ENCODE assay signal across 1 cellular context in genomic region chr5:179697993-179698934, GRCh38.
TF ChIP-seq lines count a peak whose summit lies in the region.

No MANE protein-coding gene starts in this region.

TF ChIP-seq in HEK293, 187 proteins besides CTCF, POLR2A, EP300 and RAD21 (continued from another document and continues in another):
- TF ChIP-seq BCL11B (tag by site-specific recombination; IDR thresholded peaks at IDR 0.05; ENCODE audit: low read depth) (no peak), ZNF785 (tag by site-specific recombination; IDR thresholded peaks at IDR 0.05) (no peak), ZSCAN23 (tag by site-specific recombination; IDR thresholded peaks at IDR 0.05) (no peak), SP7 (tag by site-specific recombination; IDR thresholded peaks at IDR 0.05) (peak; percentile 74; the same call in 1 of the 2 replicates), ZNF473 (tag by site-specific recombination; IDR thresholded peaks at IDR 0.05) (no peak), ZNF274 (IDR thresholded peaks at IDR 0.05; ENCODE audit: low read length) (no peak), ZNF274 (tag by site-specific recombination; IDR thresholded peaks at IDR 0.05; ENCODE audit: borderline replicate concordance) (no peak), ZNF391 (tag by site-specific recombination; IDR thresholded peaks at IDR 0.05; ENCODE audit: borderline replicate concordance, low read depth) (peak; percentile 82; the same call in 1 of the 2 replicates), REST (tag by site-specific recombination; IDR thresholded peaks at IDR 0.05) (no peak), MYNN (tag by site-specific recombination; IDR thresholded peaks at IDR 0.05; ENCODE audit: borderline replicate concordance) (no peak), ZNF366 (tag by site-specific recombination; conservative IDR thresholded peaks at IDR 0.05) (no peak), ZNF521 (tag by site-specific recombination; IDR thresholded peaks at IDR 0.05) (no peak), ZBTB8A (tag by site-specific recombination; IDR thresholded peaks at IDR 0.05) (peak; percentile 100), ZNF514 (tag by site-specific recombination; IDR thresholded peaks at IDR 0.05) (no peak), HOXD13 (CRISPR knock-in tag; IDR thresholded peaks at IDR 0.05; ENCODE audit: borderline replicate concordance) (no peak), ZNF211 (tag by site-specific recombination; IDR thresholded peaks at IDR 0.05; ENCODE audit: low read depth) (no peak), ZNF404 (tag by site-specific recombination; IDR thresholded peaks at IDR 0.05) (no peak), AEBP2 (tag by site-specific recombination; IDR thresholded peaks at IDR 0.05; ENCODE audit: borderline replicate concordance) (no peak), KLF16 (tag by site-specific recombination; IDR thresholded peaks at IDR 0.05) (no peak), ZNF138 (tag by site-specific recombination; IDR thresholded peaks at IDR 0.05; ENCODE audit: borderline replicate concordance) (no peak), ZNF2 (tag by site-specific recombination; IDR thresholded peaks at IDR 0.05) (peak; percentile 90), ZNF792 (tag by site-specific recombination; IDR thresholded peaks at IDR 0.05) (no peak), ZSCAN16 (tag by site-specific recombination; IDR thresholded peaks at IDR 0.05) (peak; percentile 65; the same call in 1 of the 2 replicates), ZNF670 (tag by site-specific recombination; IDR thresholded peaks at IDR 0.05; ENCODE audit: low read depth) (no peak), ZBTB10 (tag by site-specific recombination; IDR thresholded peaks at IDR 0.05) (peak; percentile 76), ZNF169 (tag by site-specific recombination; IDR thresholded peaks at IDR 0.05) (no peak), ZNF24 (tag by site-specific recombination; IDR thresholded peaks at IDR 0.05) (peak; percentile 30; the same call in 1 of the 2 replicates), ZNF140 (tag by site-specific recombination; IDR thresholded peaks at IDR 0.05) (no peak), ZNF747 (tag by site-specific recombination; IDR thresholded peaks at IDR 0.05) (no peak), ZNF555 (tag by site-specific recombination; conservative IDR thresholded peaks at IDR 0.05) (no peak), ZFHX2 (tag by site-specific recombination; conservative IDR thresholded peaks at IDR 0.05) (no peak), KLF9 (tag by site-specific recombination; IDR thresholded peaks at IDR 0.05; ENCODE audit: low read depth) (no peak; the same call in 1 of the 2 replicates), ZNF416 (tag by site-specific recombination; IDR thresholded peaks at IDR 0.05) (no peak), ZSCAN30 (tag by site-specific recombination; IDR thresholded peaks at IDR 0.05) (peak; percentile 81), ZNF558 (tag by site-specific recombination; IDR thresholded peaks at IDR 0.05) (no peak), ZNF624 (tag by site-specific recombination; IDR thresholded peaks at IDR 0.05) (no peak), ZNF335 (tag by site-specific recombination; conservative IDR thresholded peaks at IDR 0.05) (peak; percentile 73), ZNF266 (tag by site-specific recombination; IDR thresholded peaks at IDR 0.05; ENCODE audit: low read depth) (no peak), ZNF350 (tag by site-specific recombination; IDR thresholded peaks at IDR 0.05) (no peak), OSR2 (tag by site-specific recombination; IDR thresholded peaks at IDR 0.05) (peak; percentile 58; the same call in 1 of the 2 replicates), YY2 (tag by site-specific recombination; IDR thresholded peaks at IDR 0.05) (0 out of 2 replicates have a peak, but pooled peaks have one; percentile 53), MZF1 (tag by site-specific recombination; IDR thresholded peaks at IDR 0.05; ENCODE audit: borderline replicate concordance) (no peak), ZNF621 (tag by site-specific recombination; IDR thresholded peaks at IDR 0.05) (no peak)
- TF ChIP-seq, protein P1, sequence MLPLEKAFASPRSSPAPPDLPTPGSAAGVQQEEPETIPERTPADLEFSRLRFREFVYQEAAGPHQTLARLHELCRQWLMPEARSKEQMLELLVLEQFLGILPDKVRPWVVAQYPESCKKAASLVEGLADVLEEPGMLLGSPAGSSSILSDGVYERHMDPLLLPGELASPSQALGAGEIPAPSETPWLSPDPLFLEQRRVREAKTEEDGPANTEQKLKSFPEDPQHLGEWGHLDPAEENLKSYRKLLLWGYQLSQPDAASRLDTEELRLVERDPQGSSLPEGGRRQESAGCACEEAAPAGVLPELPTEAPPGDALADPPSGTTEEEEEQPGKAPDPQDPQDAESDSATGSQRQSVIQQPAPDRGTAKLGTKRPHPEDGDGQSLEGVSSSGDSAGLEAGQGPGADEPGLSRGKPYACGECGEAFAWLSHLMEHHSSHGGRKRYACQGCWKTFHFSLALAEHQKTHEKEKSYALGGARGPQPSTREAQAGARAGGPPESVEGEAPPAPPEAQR (tag by site-specific recombination; IDR thresholded peaks at IDR 0.05): no peak
- TF ChIP-seq, protein P2, sequence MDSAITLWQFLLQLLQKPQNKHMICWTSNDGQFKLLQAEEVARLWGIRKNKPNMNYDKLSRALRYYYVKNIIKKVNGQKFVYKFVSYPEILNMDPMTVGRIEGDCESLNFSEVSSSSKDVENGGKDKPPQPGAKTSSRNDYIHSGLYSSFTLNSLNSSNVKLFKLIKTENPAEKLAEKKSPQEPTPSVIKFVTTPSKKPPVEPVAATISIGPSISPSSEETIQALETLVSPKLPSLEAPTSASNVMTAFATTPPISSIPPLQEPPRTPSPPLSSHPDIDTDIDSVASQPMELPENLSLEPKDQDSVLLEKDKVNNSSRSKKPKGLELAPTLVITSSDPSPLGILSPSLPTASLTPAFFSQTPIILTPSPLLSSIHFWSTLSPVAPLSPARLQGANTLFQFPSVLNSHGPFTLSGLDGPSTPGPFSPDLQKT (IDR thresholded peaks at IDR 0.05; ENCODE audit: borderline replicate concordance, low read depth, low read length): no peak
- TF ChIP-seq, protein P3, sequence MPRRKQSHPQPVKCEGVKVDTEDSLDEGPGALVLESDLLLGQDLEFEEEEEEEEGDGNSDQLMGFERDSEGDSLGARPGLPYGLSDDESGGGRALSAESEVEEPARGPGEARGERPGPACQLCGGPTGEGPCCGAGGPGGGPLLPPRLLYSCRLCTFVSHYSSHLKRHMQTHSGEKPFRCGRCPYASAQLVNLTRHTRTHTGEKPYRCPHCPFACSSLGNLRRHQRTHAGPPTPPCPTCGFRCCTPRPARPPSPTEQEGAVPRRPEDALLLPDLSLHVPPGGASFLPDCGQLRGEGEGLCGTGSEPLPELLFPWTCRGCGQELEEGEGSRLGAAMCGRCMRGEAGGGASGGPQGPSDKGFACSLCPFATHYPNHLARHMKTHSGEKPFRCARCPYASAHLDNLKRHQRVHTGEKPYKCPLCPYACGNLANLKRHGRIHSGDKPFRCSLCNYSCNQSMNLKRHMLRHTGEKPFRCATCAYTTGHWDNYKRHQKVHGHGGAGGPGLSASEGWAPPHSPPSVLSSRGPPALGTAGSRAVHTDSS (tag by site-specific recombination; IDR thresholded peaks at IDR 0.05): no peak
- TF ChIP-seq, protein P4, sequence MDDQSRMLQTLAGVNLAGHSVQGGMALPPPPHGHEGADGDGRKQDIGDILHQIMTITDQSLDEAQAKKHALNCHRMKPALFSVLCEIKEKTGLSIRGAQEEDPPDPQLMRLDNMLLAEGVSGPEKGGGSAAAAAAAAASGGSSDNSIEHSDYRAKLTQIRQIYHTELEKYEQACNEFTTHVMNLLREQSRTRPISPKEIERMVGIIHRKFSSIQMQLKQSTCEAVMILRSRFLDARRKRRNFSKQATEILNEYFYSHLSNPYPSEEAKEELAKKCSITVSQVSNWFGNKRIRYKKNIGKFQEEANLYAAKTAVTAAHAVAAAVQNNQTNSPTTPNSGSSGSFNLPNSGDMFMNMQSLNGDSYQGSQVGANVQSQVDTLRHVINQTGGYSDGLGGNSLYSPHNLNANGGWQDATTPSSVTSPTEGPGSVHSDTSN (CRISPR knock-in tag; IDR thresholded peaks at IDR 0.05): peak; percentile 99
- TF ChIP-seq, protein P5, sequence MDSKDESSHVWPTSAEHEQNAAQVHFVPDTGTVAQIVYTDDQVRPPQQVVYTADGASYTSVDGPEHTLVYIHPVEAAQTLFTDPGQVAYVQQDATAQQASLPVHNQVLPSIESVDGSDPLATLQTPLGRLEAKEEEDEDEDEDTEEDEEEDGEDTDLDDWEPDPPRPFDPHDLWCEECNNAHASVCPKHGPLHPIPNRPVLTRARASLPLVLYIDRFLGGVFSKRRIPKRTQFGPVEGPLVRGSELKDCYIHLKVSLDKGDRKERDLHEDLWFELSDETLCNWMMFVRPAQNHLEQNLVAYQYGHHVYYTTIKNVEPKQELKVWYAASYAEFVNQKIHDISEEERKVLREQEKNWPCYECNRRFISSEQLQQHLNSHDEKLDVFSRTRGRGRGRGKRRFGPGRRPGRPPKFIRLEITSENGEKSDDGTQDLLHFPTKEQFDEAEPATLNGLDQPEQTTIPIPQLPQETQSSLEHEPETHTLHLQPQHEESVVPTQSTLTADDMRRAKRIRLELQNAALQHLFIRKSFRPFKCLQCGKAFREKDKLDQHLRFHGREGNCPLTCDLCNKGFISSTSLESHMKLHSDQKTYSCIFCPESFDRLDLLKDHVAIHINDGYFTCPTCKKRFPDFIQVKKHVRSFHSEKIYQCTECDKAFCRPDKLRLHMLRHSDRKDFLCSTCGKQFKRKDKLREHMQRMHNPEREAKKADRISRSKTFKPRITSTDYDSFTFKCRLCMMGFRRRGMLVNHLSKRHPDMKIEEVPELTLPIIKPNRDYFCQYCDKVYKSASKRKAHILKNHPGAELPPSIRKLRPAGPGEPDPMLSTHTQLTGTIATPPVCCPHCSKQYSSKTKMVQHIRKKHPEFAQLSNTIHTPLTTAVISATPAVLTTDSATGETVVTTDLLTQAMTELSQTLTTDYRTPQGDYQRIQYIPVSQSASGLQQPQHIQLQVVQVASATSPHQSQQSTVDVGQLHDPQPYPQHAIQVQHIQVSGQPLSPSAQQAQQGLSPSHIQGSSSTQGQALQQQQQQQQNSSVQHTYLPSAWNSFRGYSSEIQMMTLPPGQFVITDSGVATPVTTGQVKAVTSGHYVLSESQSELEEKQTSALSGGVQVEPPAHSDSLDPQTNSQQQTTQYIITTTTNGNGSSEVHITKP (tag by site-specific recombination; IDR thresholded peaks at IDR 0.05): peak; percentile 90
- TF ChIP-seq, protein P6, sequence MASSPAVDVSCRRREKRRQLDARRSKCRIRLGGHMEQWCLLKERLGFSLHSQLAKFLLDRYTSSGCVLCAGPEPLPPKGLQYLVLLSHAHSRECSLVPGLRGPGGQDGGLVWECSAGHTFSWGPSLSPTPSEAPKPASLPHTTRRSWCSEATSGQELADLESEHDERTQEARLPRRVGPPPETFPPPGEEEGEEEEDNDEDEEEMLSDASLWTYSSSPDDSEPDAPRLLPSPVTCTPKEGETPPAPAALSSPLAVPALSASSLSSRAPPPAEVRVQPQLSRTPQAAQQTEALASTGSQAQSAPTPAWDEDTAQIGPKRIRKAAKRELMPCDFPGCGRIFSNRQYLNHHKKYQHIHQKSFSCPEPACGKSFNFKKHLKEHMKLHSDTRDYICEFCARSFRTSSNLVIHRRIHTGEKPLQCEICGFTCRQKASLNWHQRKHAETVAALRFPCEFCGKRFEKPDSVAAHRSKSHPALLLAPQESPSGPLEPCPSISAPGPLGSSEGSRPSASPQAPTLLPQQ (tag by site-specific recombination; IDR thresholded peaks at IDR 0.05): peak; percentile 37; the same call in 1 of the 2 replicates
